In genomic region chr1:113375878-113376277, GRCh38 we compare ENCODE assay signal across 20 cellular contexts. TPM values are rescaled to one million over a fixed set of nuclear protein-coding genes. Genes with fewer than 3 reads are reported as not detected.
DNase-seq lines count a peak whose midpoint lies in the region; TF ChIP-seq lines count a peak whose summit lies in the region.
"Had no signal": no experiment of that assay in that cellular context is flagged by ENCODE, and none has a peak within 500 bp of the region (broad histone marks: within the 10 kb centered on the region; RNA-seq: fewer than 3 reads in every experiment).

No MANE protein-coding gene starts in this region.

- no TSS peak for BruUV-seq in mammary epithelial cell (replicated peaks; lab: Mats Ljungman, UMichigan)

- H3K9ac ChIP-seq in mammary epithelial cell (ENCODE audit: insufficient read depth, low read length) = no peak overlapping the region

- H3K4me1 ChIP-seq in mammary epithelial cell (ENCODE audit: insufficient read depth, low read length) (peaks cover 6% of the 10 kb centered on the region), breast epithelium (no peaks in the 10 kb centered on the region), suprapubic skin (no peaks in the 10 kb centered on the region)
- H3K4me1 ChIP-seq: Peyer's patch, SJCRH30 had no signal

- no peaks in the 10 kb centered on the region for H4K20me1 ChIP-seq in mammary epithelial cell (ENCODE audit: insufficient read depth, low read length)

- peak overlapping the region; percentile 92 for H2AFZ ChIP-seq in mammary epithelial cell (ENCODE audit: low read depth, low read length)

- no peaks in the 10 kb centered on the region for H3K79me2 ChIP-seq in mammary epithelial cell (ENCODE audit: insufficient read depth, low read length)

- H3K4me3 ChIP-seq in mammary epithelial cell (replicated peaks in 1 of 3; ENCODE audit: insufficient read depth in 1 of 3, low read depth in 2 of 3, low read length in 3 of 3) (peak overlapping the region in 2 of 3 experiments; percentile 4 to 15), breast epithelium (peak overlapping the region in 1 of 3 donors; percentile 24), dorsolateral prefrontal cortex (peak overlapping the region in 42 of 59 donors; percentile 1 to 51 (median 27)), suprapubic skin (peak overlapping the region; percentile 3)
- H3K4me3 ChIP-seq: SJCRH30 had no signal

- no peaks in the 10 kb centered on the region for H3K9me3 ChIP-seq in mammary epithelial cell (replicated peaks; ENCODE audit: insufficient read depth, low read length)
- H3K9me3 ChIP-seq in breast epithelium = no peaks in the 10 kb centered on the region
- no peaks in the 10 kb centered on the region for H3K9me3 ChIP-seq in suprapubic skin
- H3K9me3 ChIP-seq: Peyer's patch, SJCRH30 had no signal

- dilution Hi-C loops in mammary epithelial cell (cut with HindIII; ENCODE audit: low sequenced_read_pairs) = no loop called here

- H3K27me3 ChIP-seq in mammary epithelial cell (ENCODE audit: insufficient read depth, low read length) = no peaks in the 10 kb centered on the region
- H3K27me3 ChIP-seq in breast epithelium = no peaks in the 10 kb centered on the region
- H3K27me3 ChIP-seq in dorsolateral prefrontal cortex = no peaks in the 10 kb centered on the region
- H3K27me3 ChIP-seq in suprapubic skin = no peaks in the 10 kb centered on the region
- H3K27me3 ChIP-seq: Peyer's patch, SJCRH30 had no signal

- intact Hi-C loops in mammary epithelial cell (cut with micrococcal nuclease) (no loop called here), breast epithelium (cut with DNase I; ENCODE audit: low total_unique reads) (no loop called here), dorsolateral prefrontal cortex (cut with DNase I) (no loop called here)

- peak overlapping the region; percentile 84 for H3K4me2 ChIP-seq in mammary epithelial cell (ENCODE audit: insufficient read depth, low read depth, low read length)

- in situ Hi-C loops in mammary epithelial cell (cut with MboI; ENCODE audit: low sequenced_read_pairs in 2 of 2) (no loop called here), GM13976 (cut with MboI; ENCODE audit: low sequenced_read_pairs, unreplicated experiment) (no loop called here)

- no peak for TF ChIP-seq CTCF in mammary epithelial cell (conservative IDR thresholded peaks at IDR 0.05 in 1 of 2, IDR thresholded peaks at IDR 0.05 in 1 of 2; ENCODE audit: extremely low read depth in 1 of 2, insufficient read depth in 1 of 2, low read depth in 1 of 2, low read length in 2 of 2)
- no peak for TF ChIP-seq CTCF in breast epithelium (IDR thresholded peaks at IDR 0.05)
- no peak for TF ChIP-seq CTCF in dorsolateral prefrontal cortex (IDR thresholded peaks at IDR 0.05 in 54 of 56, conservative IDR thresholded peaks at IDR 0.05 in 2 of 56; ENCODE audit: low read depth in 1 of 56, partially characterized antibody in 56 of 56)
- TF ChIP-seq CTCF in suprapubic skin (IDR thresholded peaks at IDR 0.05) = no peak
- TF ChIP-seq CTCF in GM13976 (IDR thresholded peaks at IDR 0.05; ENCODE audit: borderline replicate concordance, control extremely low read depth, extremely low read depth, insufficient read depth, missing control alignments) = no peak

- no peak for TF ChIP-seq EP300 in suprapubic skin (IDR thresholded peaks at IDR 0.05)

- no peak for DNase-seq in mammary epithelial cell
- DNase-seq in breast epithelium (ENCODE audit: low spot score in 2 of 2) = no peak
- no peak for DNase-seq in dorsolateral prefrontal cortex
- peak; percentile 19 for DNase-seq in kidney tubule cell (ENCODE audit: low spot score)
- DNase-seq in suprapubic skin (ENCODE audit: low spot score in 2 of 2) = no peak
- DNase-seq in SKM-1 treated with dmso at 0.1 percent for 144 hours (lab: John Stamatoyannopoulos, UW; ENCODE audit: unreplicated experiment) = no peak
- no peak for DNase-seq in activated CD4-positive, alpha-beta T cell treated with anti-CD3 and anti-CD28 coated beads, Interleukin-2, amount 50 U/mL, for 4 hours
- DNase-seq in GM13976 (ENCODE audit: low spot score) = no peak
- DNase-seq: activated CD4-positive, alpha-beta T cell treated with anti-CD3 and anti-CD28 coated beads for 48 hours; activated naive CD4-positive, alpha-beta T cell treated with anti-CD3 and anti-CD28 coated beads, Interleukin-2, amount 50 U/mL, for 16 hours; activated T-cell treated with anti-CD3 and anti-CD28 coated beads, Interleukin-2, amount 50 U/mL, for 72 hours; CD8-positive, alpha-beta T cell; effector CD8-positive, alpha-beta T cell; NCI-H1436; Peyer's patch; SJCRH30; stimulated activated CD4-positive, alpha-beta T cell treated with anti-CD3 and anti-CD28 coated beads, Interleukin-12 subunit alpha, Interleukin-12 subunit beta, amount 100 ng/mL, for 4 hours; stimulated activated CD4-positive, alpha-beta T cell treated with anti-CD3 and anti-CD28 coated beads, Interleukin-4, amount 100 ng/mL, for 4 hours; trophoblast cell had no signal

- H3K27ac ChIP-seq in mammary epithelial cell (ENCODE audit: insufficient read depth, low read depth, low read length) = no peak overlapping the region
- no peak overlapping the region for H3K27ac ChIP-seq in breast epithelium
- H3K27ac ChIP-seq in dorsolateral prefrontal cortex = no peak overlapping the region
- no peak overlapping the region for H3K27ac ChIP-seq in suprapubic skin
- H3K27ac ChIP-seq: 22Rv1, Peyer's patch, SJCRH30 had no signal

- 22% methylated on average over 5 of the region's 5 CpGs for WGBS in mammary epithelial cell (ENCODE audit: low coverage, missing lambda C conversion rate)
- 38% methylated on average over 5 of the region's 5 CpGs for WGBS in suprapubic skin

- no peak for TF ChIP-seq POLR2A in breast epithelium (IDR thresholded peaks at IDR 0.05)
- no peak for TF ChIP-seq POLR2A in suprapubic skin (IDR thresholded peaks at IDR 0.05)

- CTCF ChIA-PET in mammary epithelial cell (lab: Charles Lee; ENCODE audit: low non-redundant PET) = no interaction called here

- H3K36me3 ChIP-seq in mammary epithelial cell (ENCODE audit: insufficient read depth, low read length) (no peaks in the 10 kb centered on the region), breast epithelium (no peaks in the 10 kb centered on the region), suprapubic skin (no peaks in the 10 kb centered on the region)
- H3K36me3 ChIP-seq: Peyer's patch, SJCRH30 had no signal

RNA-seq across cellular contexts. Expression of gene MAGI3, which starts 14.4 kb away (rescaled TPM):
- total RNA-seq in mammary epithelial cell = 10 to 100 TPM in 1 of 2 donors, 1 to 10 TPM in 1; 8.5 to 10.3 TPM
- polyA plus RNA-seq in mammary epithelial cell = 3.8 TPM
- 11.4 TPM for polyA minus RNA-seq in mammary epithelial cell
- total RNA-seq in breast epithelium = 10 to 100 TPM; 14.9 to 66.9 (median 33.4) TPM
- 10 to 100 TPM; 16.5 to 59.9 (median 44.5) TPM for total RNA-seq in dorsolateral prefrontal cortex
- 10 to 100 TPM in 2 of 4 donors, 1 to 10 TPM in 2; 8.3 to 18.8 (median 10.7) TPM for total RNA-seq in suprapubic skin
